In the genomic region with DNA sequence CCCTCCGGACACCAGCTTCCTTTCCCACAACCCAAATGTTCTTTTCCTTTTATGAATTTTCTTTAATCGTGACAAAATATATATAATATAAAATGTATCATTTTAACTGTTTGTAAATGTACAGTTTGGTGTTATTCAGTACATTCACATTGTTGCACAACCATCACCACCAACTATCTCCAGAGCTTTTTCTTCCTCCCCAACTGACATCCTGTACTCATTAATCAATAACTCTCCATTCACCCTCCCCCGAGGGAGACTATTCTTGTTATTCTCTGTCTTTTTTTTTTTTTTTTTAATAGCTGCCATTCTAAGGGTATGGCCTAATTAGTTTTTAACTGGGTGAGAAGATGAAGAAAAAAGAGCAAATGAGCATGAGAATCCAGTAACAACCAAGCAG, we compare ENCODE assay signal across 18 cellular contexts. TPM values are rescaled to one million over a fixed set of nuclear protein-coding genes. Genes with fewer than 3 reads are reported as not detected.
DNase-seq lines count a peak whose midpoint lies in the region; ATAC-seq, FAIRE-seq and TF ChIP-seq lines count a peak whose summit lies in the region.
"Had no signal": no experiment of that assay in that cellular context is flagged by ENCODE, and none has a peak within 500 bp of the region (broad histone marks: within the 10 kb centered on the region; RNA-seq: fewer than 3 reads in every experiment).

No MANE protein-coding gene starts in this region.

- H3K36me3 ChIP-seq in K562 (ENCODE audit: control insufficient read depth, insufficient read depth, low read length) (no peaks in the 10 kb centered on the region), gastrocnemius medialis (no peaks in the 10 kb centered on the region)
- H3K36me3 ChIP-seq: BE2C, HAP-1 had no signal

- H3K79me2 ChIP-seq in K562 (ENCODE audit: control insufficient read depth, insufficient read depth, low read length) = no peaks in the 10 kb centered on the region

- 77% methylated on average over 3 of the region's 3 CpGs for WGBS in K562 (ENCODE audit: insufficient coverage, low coverage, missing lambda C conversion rate)

- H3K27me3 Mint-ChIP-seq in Calu3 (ENCODE audit: unreplicated experiment) = no peaks in the 10 kb centered on the region
- H3K27me3 Mint-ChIP-seq in chondrocyte (ENCODE audit: low read depth) = no peaks in the 10 kb centered on the region
- H3K27me3 Mint-ChIP-seq: CD4-positive, CD25-positive, alpha-beta regulatory T cell; CD8-positive, alpha-beta memory T cell had no signal

- no peak overlapping the region for H3K9ac ChIP-seq in K562 (ENCODE audit: insufficient read depth in 1 of 2, low read depth in 2 of 2, low read length in 2 of 2)
- H3K9ac ChIP-seq: GM23248 had no signal

- H2AFZ ChIP-seq in K562 (ENCODE audit: low read depth, low read length) = no peak overlapping the region
- H2AFZ ChIP-seq: GM23248 had no signal

- POLR2A ChIA-PET in K562 (lab: Yijun Ruan, JAX) = interaction anchor here (0.8 kb wide), 1 partner anchor 535 kb away, joined by 4 read pairs; no protein-coding TSS in a partner anchor

- peaks cover 2% of the 10 kb centered on the region for H3K9me3 Mint-ChIP-seq in Calu3 (ENCODE audit: low read depth, unreplicated experiment)
- H3K9me3 Mint-ChIP-seq in chondrocyte (ENCODE audit: low read depth) = peaks cover 4% of the 10 kb centered on the region
- H3K9me3 Mint-ChIP-seq: CD8-positive, alpha-beta memory T cell had no signal

- FAIRE-seq in K562 (lab: Jason Lieb, UNC) = no peak
- FAIRE-seq: D721Med, G401.6, GM12891, GM19239 had no signal

- H3K4me1 ChIP-seq in K562 (replicated peaks in 1 of 2; ENCODE audit: control insufficient read depth in 2 of 2, insufficient read depth in 2 of 2, low read length in 2 of 2) = peaks cover 0 to 12% of the 10 kb centered on the region in 2 experiments; a peak in 4 of 5 replicates
- no peaks in the 10 kb centered on the region for H3K4me1 ChIP-seq in gastrocnemius medialis

- H3K9me3 ChIP-seq in K562 (replicated peaks; ENCODE audit: control insufficient read depth, insufficient read depth, low read depth, low read length) (no peaks in the 10 kb centered on the region), gastrocnemius medialis (no peaks in the 10 kb centered on the region)
- H3K9me3 ChIP-seq: BE2C, HAP-1 had no signal

- H4K20me1 ChIP-seq in K562 (replicated peaks; ENCODE audit: control insufficient read depth, insufficient read depth, low read length) = no peaks in the 10 kb centered on the region

- no peak for TF ChIP-seq EP300 in K562 (IDR thresholded peaks at IDR 0.05; ENCODE audit: low read length)

- CTCF ChIA-PET in Calu3 (lab: Charles Lee) (no interaction called here), K562 (lab: Yijun Ruan, JAX; ENCODE audit: low intra/inter-chr PET ratio) (no interaction called here)

- BruUV-seq in Calu3 (replicated peaks; lab: Mats Ljungman, UMichigan) (no TSS peak), K562 (replicated peaks; lab: Mats Ljungman, UMichigan) (no TSS peak)

- no peak for TF ChIP-seq CTCF in Calu3 (IDR thresholded peaks at IDR 0.05; ENCODE audit: unreplicated experiment)
- TF ChIP-seq CTCF in K562 (IDR thresholded peaks at IDR 0.05 in 2 of 3, conservative IDR thresholded peaks at IDR 0.05 in 1 of 3; ENCODE audit: insufficient read depth in 2 of 3, low read depth in 1 of 3, low read length in 3 of 3) = no peak
- no peak for TF ChIP-seq CTCF in gastrocnemius medialis (IDR thresholded peaks at IDR 0.05 in 4 of 5, conservative IDR thresholded peaks at IDR 0.05 in 1 of 5)
- no peak for TF ChIP-seq CTCF in chondrocyte (IDR thresholded peaks at IDR 0.05)

- in situ Hi-C loops in K562 (cut with MboI) (no loop called here), gastrocnemius medialis (cut with MboI; ENCODE audit: low sequenced_read_pairs in 4 of 4) (no loop called here)

- no peaks in the 10 kb centered on the region for H3K9me1 ChIP-seq in K562 (ENCODE audit: control insufficient read depth, insufficient read depth, low read length)

- TF ChIP-seq RAD21 in K562 (CRISPR knock-in tag; conservative IDR thresholded peaks at IDR 0.05 in 1 of 2, IDR thresholded peaks at IDR 0.05 in 1 of 2) = no peak

- H3K36me3 Mint-ChIP-seq in Calu3 (ENCODE audit: insufficient read depth, unreplicated experiment) (peaks cover 26% of the 10 kb centered on the region), chondrocyte (ENCODE audit: low read depth) (peaks cover 3% of the 10 kb centered on the region)
- H3K36me3 Mint-ChIP-seq: CD4-positive, CD25-positive, alpha-beta regulatory T cell had no signal

- no peak for ATAC-seq in K562
- no peak for ATAC-seq in gastrocnemius medialis

- H3K4me1 Mint-ChIP-seq in Calu3 (ENCODE audit: low read depth, unreplicated experiment) = peaks cover 16% of the 10 kb centered on the region
- H3K4me1 Mint-ChIP-seq in chondrocyte (ENCODE audit: low read depth) = peaks cover 31% of the 10 kb centered on the region

- DNase-seq in Calu3 (no peak), MV-4-11 (lab: John Stamatoyannopoulos, UW) (peak; percentile 6), K562 (ENCODE audit: extremely low read depth in 1 of 4, low spot score in 3 of 4) (no peak), gastrocnemius medialis (no peak), chondrocyte (ENCODE audit: low spot score) (no peak), NCI-H2029 (lab: John Stamatoyannopoulos, UW) (no peak)
- DNase-seq: ACHN; BE2C; C1 segment of cervical spinal cord; CD4-positive, CD25-positive, alpha-beta regulatory T cell; CD8-positive, alpha-beta memory T cell; COR-L47; GM23248 had no signal

- H3K4me3 ChIP-seq in K562 = no peak overlapping the region
- no peak overlapping the region for H3K4me3 ChIP-seq in gastrocnemius medialis
- H3K4me3 ChIP-seq: GM23248, HAP-1 had no signal

- H3K27me3 ChIP-seq in K562 (ENCODE audit: control insufficient read depth in 2 of 2, insufficient read depth in 2 of 2, low read length in 2 of 2) (no peaks in the 10 kb centered on the region), gastrocnemius medialis (no peaks in the 10 kb centered on the region)
- H3K27me3 ChIP-seq: BE2C had no signal

- H3K4me2 ChIP-seq in K562 (ENCODE audit: insufficient read depth, low read length) = no peak overlapping the region

- H3K27ac ChIP-seq in K562 (ENCODE audit: extremely low read depth, low read depth, low read length) (no peak overlapping the region), gastrocnemius medialis (no peak overlapping the region)
- H3K27ac ChIP-seq: GM23248 had no signal

- TF ChIP-seq POLR2A in K562 (conservative IDR thresholded peaks at IDR 0.05) = no peak
- no peak for TF ChIP-seq POLR2A in gastrocnemius medialis (IDR thresholded peaks at IDR 0.05)

- no peak overlapping the region for H3K4me3 Mint-ChIP-seq in Calu3 (ENCODE audit: low read depth, unreplicated experiment)
- no peak overlapping the region for H3K4me3 Mint-ChIP-seq in chondrocyte (ENCODE audit: unreplicated experiment)
- H3K4me3 Mint-ChIP-seq: CD4-positive, CD25-positive, alpha-beta regulatory T cell; CD8-positive, alpha-beta memory T cell had no signal

- intact Hi-C loops in Calu3 (cut with micrococcal nuclease; ENCODE audit: unreplicated experiment) = no loop called here
- intact Hi-C loops in K562 (cut with micrococcal nuclease) = no loop called here
- intact Hi-C loops in gastrocnemius medialis (cut with DNase I; ENCODE audit: low total_unique reads) = no loop called here

- H3K27ac Mint-ChIP-seq in Calu3 (ENCODE audit: unreplicated experiment) (peak overlapping the region; percentile 64), chondrocyte (ENCODE audit: unreplicated experiment) (no peak overlapping the region)
- H3K27ac Mint-ChIP-seq: CD8-positive, alpha-beta memory T cell had no signal

TF ChIP-seq in K562, 482 proteins besides CTCF, POLR2A, EP300 and RAD21 (continues in another document):
- TF ChIP-seq, protein P1, sequence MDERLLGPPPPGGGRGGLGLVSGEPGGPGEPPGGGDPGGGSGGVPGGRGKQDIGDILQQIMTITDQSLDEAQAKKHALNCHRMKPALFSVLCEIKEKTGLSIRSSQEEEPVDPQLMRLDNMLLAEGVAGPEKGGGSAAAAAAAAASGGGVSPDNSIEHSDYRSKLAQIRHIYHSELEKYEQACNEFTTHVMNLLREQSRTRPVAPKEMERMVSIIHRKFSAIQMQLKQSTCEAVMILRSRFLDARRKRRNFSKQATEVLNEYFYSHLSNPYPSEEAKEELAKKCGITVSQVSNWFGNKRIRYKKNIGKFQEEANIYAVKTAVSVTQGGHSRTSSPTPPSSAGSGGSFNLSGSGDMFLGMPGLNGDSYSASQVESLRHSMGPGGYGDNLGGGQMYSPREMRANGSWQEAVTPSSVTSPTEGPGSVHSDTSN (CRISPR knock-in tag; IDR thresholded peaks at IDR 0.05; ENCODE audit: low read depth) = no peak
- TF ChIP-seq, protein P1 (tag; conservative IDR thresholded peaks at IDR 0.05; ENCODE audit: low read depth) = 0 out of 2 replicates have a peak, but pooled peaks have one; percentile 23

RNA-seq across cellular contexts. Expression of a gene that starts 30.6 kb away (rescaled TPM):
- total RNA-seq in Calu3 (2022) (1,388 and 1,455 TPM in 2 replicates), K562 (2014; rRNA removed) (173 and 176 TPM in 2 replicates), K562 (2014; rRNA removed; fragmentation: Illumina TruSeq; extraction: Trizol) (172 and 199 TPM in 2 replicates), K562 (2015; rRNA removed; fragmentation: Illumina TruSeq; extraction: Trizol) (175 and 190 TPM in 2 replicates), K562 (2021) (155 and 160 TPM in 2 replicates), gastrocnemius medialis (100 to 1,000 TPM; 242 to 379 (median 368) TPM), chondrocyte (951 to 1,280 TPM (median 1,183 TPM) in 3 replicates)
- 67.4 and 220 TPM in 2 replicates for total RNA-seq in K562 (2011; cell fraction: chromatin; rRNA removed; ENCODE audit: low replicate concordance)
- total RNA-seq in K562 (2011; cell fraction: nucleolus; rRNA removed) = 103 and 140 TPM in 2 replicates
- total RNA-seq in K562 (2011; cell fraction: nucleoplasm; rRNA removed) = 195 and 215 TPM in 2 replicates
- polyA plus RNA-seq in K562 (2011; rRNA removed) (135 and 194 TPM in 2 replicates), K562 (2014; fragmentation: Illumina TruSeq; extraction: Trizol) (144 and 149 TPM in 2 replicates), K562 (2014; fragmentation: Nextera tagmentation; extraction: Ambion mirVana) (10 to 100 TPM; 40.2 to 61.9 TPM), K562 (2014; rRNA removed) (133 and 150 TPM in 2 replicates)
- 28.8 and 90.8 TPM in 2 replicates for polyA plus RNA-seq in K562 (2011; cell fraction: cytosol; rRNA removed)
- 26.1 and 44.3 TPM in 2 replicates for polyA plus RNA-seq in K562 (2011; cell fraction: nucleus; rRNA removed)
- polyA plus RNA-seq in K562 (2012) = 135 and 173 TPM in 2 replicates
- polyA minus RNA-seq in K562 (2011; rRNA and poly(A)+ RNA removed) = 277 and 287 TPM in 2 replicates
- 83.6 and 105 TPM in 2 replicates for polyA minus RNA-seq in K562 (2011; cell fraction: cytosol; rRNA and poly(A)+ RNA removed)
- 35.9 and 78.5 TPM in 2 replicates for polyA minus RNA-seq in K562 (2011; cell fraction: nucleus; rRNA and poly(A)+ RNA removed)
